Comparison of ENCODE assay signal across 1 cellular context in genomic region chr18:23243178-23243577, GRCh38.
TF ChIP-seq lines count a peak whose summit lies in the region.

No MANE protein-coding gene starts in this region.

TF ChIP-seq in WTC11, 78 proteins besides CTCF, POLR2A, EP300 and RAD21 (continued from another document):
- no peak for TF ChIP-seq FOXP1 (CRISPR knock-in tag; IDR thresholded peaks at IDR 0.05; ENCODE audit: borderline replicate concordance)
